Comparison of ENCODE assay signal across 1 cellular context in the genomic region with DNA sequence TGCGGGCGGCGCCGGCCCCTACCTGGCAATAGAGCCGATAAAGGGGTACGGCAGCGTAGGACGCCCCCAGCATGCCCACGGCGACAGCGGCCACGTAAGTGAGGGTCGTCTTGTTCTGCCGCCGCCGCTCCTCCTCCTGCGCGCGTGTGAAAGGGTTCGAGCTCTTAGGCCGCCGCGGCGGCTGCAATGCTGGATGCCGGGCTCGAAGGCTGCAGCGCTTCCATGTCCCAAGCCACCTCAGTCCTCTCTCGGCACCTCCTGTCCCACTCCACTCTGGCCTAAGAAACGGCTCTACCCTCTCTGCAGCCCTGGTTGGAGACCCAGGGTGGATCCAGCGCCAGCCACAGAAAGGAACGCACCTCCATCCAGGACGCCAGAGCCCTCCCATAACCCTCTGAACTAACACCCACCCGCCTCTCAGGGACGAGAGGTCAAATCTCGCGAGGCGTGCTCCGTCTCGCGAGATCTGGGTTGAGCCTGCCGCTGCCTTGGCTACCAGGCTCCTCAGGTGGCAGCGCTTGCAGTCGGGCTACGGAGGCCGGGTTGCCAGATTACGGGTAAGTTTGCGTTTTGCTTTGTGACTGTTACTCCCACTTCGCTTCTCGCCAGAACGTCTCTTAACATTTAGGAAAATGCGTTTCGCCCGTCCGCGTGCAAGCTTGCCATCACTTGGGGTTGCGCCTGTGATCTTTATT.
TF ChIP-seq lines count a peak whose summit lies in the region.

Gene COX11 (minus strand): TSS at position 396 of the 695 bp plus-strand sequence. CDS start 8 bp downstream, at position 388.
Gene STXBP4 (plus strand): TSS at position 507 of the 695 bp plus-strand sequence. CDS start 17,455 bp downstream, outside the sequence.

TF ChIP-seq in HepG2, 621 proteins besides CTCF, POLR2A, EP300 and RAD21 (continued from another document and continues in another):
- TF ChIP-seq SOX13 (IDR thresholded peaks at IDR 0.05) (no peak), SOX13 (CRISPR knock-in tag; conservative IDR thresholded peaks at IDR 0.05 in 1 of 2, IDR thresholded peaks at IDR 0.05 in 1 of 2) (peak in 1 of 2 experiments; percentile 58; a peak in 1 of 4 replicates), ZNF746 (CRISPR knock-in tag; IDR thresholded peaks at IDR 0.05) (0 out of 2 replicates have a peak, but pooled peaks have one; percentile 12), U2AF1 (optimal IDR thresholded peaks at IDR 0.05; ENCODE audit: low read depth, low read length) (no peak), POGZ (CRISPR knock-in tag; IDR thresholded peaks at IDR 0.05) (peak; percentile 96), SP2 (CRISPR knock-in tag; IDR thresholded peaks at IDR 0.05) (no peak), BHLHE40 (IDR thresholded peaks at IDR 0.05; ENCODE audit: low read length) (no peak), ZNF776 (CRISPR knock-in tag; IDR thresholded peaks at IDR 0.05) (peak; percentile 65; the same call in 1 of the 2 replicates), BCL3 (CRISPR knock-in tag; IDR thresholded peaks at IDR 0.05) (peak; percentile 93), ZNF550 (CRISPR knock-in tag; IDR thresholded peaks at IDR 0.05; ENCODE audit: borderline replicate concordance) (0 out of 2 replicates have a peak, but pooled peaks have one; percentile 60), PAXIP1 (CRISPR knock-in tag; conservative IDR thresholded peaks at IDR 0.05) (0 out of 2 replicates have a peak, but pooled peaks have one; percentile 35), ZBTB33 (CRISPR knock-in tag; IDR thresholded peaks at IDR 0.05) (peak; percentile 35; the same call in 1 of the 2 replicates), ZMAT3 (CRISPR knock-in tag; conservative IDR thresholded peaks at IDR 0.05) (peak; percentile 84), FOXK1 (CRISPR knock-in tag; IDR thresholded peaks at IDR 0.05; ENCODE audit: borderline replicate concordance, low read depth) (peak; percentile 45; the same call in 1 of the 2 replicates), ZNF766 (CRISPR knock-in tag; IDR thresholded peaks at IDR 0.05; ENCODE audit: borderline replicate concordance) (no peak), CBFB (CRISPR knock-in tag; IDR thresholded peaks at IDR 0.05) (peak; percentile 59; the same call in 1 of the 2 replicates), ZNF230 (CRISPR knock-in tag; IDR thresholded peaks at IDR 0.05) (peak; percentile 63; the same call in 1 of the 2 replicates), CSRNP1 (CRISPR knock-in tag; IDR thresholded peaks at IDR 0.05) (peak; percentile 74), SMC3 (IDR thresholded peaks at IDR 0.05; ENCODE audit: low read length) (no peak), ZFP41 (CRISPR knock-in tag; IDR thresholded peaks at IDR 0.05; ENCODE audit: borderline replicate concordance) (0 out of 2 replicates have a peak, but pooled peaks have one; percentile 44), CEBPG (CRISPR knock-in tag; IDR thresholded peaks at IDR 0.05) (peak; percentile 59; the same call in 1 of the 2 replicates), ZNF383 (CRISPR knock-in tag; IDR thresholded peaks at IDR 0.05; ENCODE audit: borderline replicate concordance) (no peak), RNF2 (conservative IDR thresholded peaks at IDR 0.05; ENCODE audit: low read depth) (no peak; the same call in 1 of the 2 replicates), ZBTB10 (CRISPR knock-in tag; IDR thresholded peaks at IDR 0.05; ENCODE audit: borderline replicate concordance) (peak; percentile 90), SRY (CRISPR knock-in tag; IDR thresholded peaks at IDR 0.05) (no peak), PHF21A (CRISPR knock-in tag; IDR thresholded peaks at IDR 0.05) (no peak; the same call in 1 of the 2 replicates)
- TF ChIP-seq, protein P1, sequence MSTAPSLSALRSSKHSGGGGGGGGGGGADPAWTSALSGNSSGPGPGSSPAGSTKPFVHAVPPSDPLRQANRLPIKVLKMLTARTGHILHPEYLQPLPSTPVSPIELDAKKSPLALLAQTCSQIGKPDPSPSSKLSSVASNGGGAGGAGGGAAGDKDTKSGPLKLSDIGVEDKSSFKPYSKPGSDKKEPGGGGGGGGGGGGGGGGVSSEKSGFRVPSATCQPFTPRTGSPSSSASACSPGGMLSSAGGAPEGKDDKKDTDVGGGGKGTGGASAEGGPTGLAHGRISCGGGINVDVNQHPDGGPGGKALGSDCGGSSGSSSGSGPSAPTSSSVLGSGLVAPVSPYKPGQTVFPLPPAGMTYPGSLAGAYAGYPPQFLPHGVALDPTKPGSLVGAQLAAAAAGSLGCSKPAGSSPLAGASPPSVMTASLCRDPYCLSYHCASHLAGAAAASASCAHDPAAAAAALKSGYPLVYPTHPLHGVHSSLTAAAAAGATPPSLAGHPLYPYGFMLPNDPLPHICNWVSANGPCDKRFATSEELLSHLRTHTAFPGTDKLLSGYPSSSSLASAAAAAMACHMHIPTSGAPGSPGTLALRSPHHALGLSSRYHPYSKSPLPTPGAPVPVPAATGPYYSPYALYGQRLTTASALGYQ (CRISPR knock-in tag; IDR thresholded peaks at IDR 0.05), result no peak
- TF ChIP-seq, protein P2, sequence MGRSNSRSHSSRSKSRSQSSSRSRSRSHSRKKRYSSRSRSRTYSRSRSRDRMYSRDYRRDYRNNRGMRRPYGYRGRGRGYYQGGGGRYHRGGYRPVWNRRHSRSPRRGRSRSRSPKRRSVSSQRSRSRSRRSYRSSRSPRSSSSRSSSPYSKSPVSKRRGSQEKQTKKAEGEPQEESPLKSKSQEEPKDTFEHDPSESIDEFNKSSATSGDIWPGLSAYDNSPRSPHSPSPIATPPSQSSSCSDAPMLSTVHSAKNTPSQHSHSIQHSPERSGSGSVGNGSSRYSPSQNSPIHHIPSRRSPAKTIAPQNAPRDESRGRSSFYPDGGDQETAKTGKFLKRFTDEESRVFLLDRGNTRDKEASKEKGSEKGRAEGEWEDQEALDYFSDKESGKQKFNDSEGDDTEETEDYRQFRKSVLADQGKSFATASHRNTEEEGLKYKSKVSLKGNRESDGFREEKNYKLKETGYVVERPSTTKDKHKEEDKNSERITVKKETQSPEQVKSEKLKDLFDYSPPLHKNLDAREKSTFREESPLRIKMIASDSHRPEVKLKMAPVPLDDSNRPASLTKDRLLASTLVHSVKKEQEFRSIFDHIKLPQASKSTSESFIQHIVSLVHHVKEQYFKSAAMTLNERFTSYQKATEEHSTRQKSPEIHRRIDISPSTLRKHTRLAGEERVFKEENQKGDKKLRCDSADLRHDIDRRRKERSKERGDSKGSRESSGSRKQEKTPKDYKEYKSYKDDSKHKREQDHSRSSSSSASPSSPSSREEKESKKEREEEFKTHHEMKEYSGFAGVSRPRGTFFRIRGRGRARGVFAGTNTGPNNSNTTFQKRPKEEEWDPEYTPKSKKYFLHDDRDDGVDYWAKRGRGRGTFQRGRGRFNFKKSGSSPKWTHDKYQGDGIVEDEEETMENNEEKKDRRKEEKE (IDR thresholded peaks at IDR 0.05), result no peak
- TF ChIP-seq, protein P3, sequence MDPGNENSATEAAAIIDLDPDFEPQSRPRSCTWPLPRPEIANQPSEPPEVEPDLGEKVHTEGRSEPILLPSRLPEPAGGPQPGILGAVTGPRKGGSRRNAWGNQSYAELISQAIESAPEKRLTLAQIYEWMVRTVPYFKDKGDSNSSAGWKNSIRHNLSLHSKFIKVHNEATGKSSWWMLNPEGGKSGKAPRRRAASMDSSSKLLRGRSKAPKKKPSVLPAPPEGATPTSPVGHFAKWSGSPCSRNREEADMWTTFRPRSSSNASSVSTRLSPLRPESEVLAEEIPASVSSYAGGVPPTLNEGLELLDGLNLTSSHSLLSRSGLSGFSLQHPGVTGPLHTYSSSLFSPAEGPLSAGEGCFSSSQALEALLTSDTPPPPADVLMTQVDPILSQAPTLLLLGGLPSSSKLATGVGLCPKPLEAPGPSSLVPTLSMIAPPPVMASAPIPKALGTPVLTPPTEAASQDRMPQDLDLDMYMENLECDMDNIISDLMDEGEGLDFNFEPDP (CRISPR knock-in tag; conservative IDR thresholded peaks at IDR 0.05), result no peak
- TF ChIP-seq, protein P4, sequence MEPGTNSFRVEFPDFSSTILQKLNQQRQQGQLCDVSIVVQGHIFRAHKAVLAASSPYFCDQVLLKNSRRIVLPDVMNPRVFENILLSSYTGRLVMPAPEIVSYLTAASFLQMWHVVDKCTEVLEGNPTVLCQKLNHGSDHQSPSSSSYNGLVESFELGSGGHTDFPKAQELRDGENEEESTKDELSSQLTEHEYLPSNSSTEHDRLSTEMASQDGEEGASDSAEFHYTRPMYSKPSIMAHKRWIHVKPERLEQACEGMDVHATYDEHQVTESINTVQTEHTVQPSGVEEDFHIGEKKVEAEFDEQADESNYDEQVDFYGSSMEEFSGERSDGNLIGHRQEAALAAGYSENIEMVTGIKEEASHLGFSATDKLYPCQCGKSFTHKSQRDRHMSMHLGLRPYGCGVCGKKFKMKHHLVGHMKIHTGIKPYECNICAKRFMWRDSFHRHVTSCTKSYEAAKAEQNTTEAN (CRISPR knock-in tag; conservative IDR thresholded peaks at IDR 0.05), result peak; percentile 54; the same call in 1 of the 2 replicates
- TF ChIP-seq, protein P5, sequence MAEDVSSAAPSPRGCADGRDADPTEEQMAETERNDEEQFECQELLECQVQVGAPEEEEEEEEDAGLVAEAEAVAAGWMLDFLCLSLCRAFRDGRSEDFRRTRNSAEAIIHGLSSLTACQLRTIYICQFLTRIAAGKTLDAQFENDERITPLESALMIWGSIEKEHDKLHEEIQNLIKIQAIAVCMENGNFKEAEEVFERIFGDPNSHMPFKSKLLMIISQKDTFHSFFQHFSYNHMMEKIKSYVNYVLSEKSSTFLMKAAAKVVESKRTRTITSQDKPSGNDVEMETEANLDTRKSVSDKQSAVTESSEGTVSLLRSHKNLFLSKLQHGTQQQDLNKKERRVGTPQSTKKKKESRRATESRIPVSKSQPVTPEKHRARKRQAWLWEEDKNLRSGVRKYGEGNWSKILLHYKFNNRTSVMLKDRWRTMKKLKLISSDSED (CRISPR knock-in tag; IDR thresholded peaks at IDR 0.05), result no peak
